In genomic region chr7:148856035-148856881, GRCh38 we compare ENCODE assay signal across 8 cellular contexts. TPM values are rescaled to one million over a fixed set of nuclear protein-coding genes. Genes with fewer than 3 reads are reported as not detected.
A peak's percentile ranks its signal among the peaks of the same experiment; 100 is the strongest.
DNase-seq lines count a peak whose midpoint lies in the region; ATAC-seq and TF ChIP-seq lines count a peak whose summit lies in the region.

No MANE protein-coding gene starts in this region.

- H3K9me3 Mint-ChIP-seq in activated B cell treated with CpG ODN at 0.5 μM for 24 hours: no peaks in the 10 kb centered on the region
- no peaks in the 10 kb centered on the region for H3K9me3 Mint-ChIP-seq in dendritic cell treated with granulocyte-macrophage colony-stimulating factor and Interleukin-4, amounts not matched to agents 40 ng/mL and 50 ng/mL, for 4 days
- no peaks in the 10 kb centered on the region for H3K9me3 Mint-ChIP-seq in naive thymus-derived CD4-positive, alpha-beta T cell

- no peak for TF ChIP-seq POLR2A in uterus (IDR thresholded peaks at IDR 0.05)

- no peak overlapping the region for H3K27ac Mint-ChIP-seq in activated B cell treated with CpG ODN at 0.5 μM for 24 hours
- peak overlapping the region; percentile 62 for H3K27ac Mint-ChIP-seq in dendritic cell treated with granulocyte-macrophage colony-stimulating factor and Interleukin-4, amounts not matched to agents 40 ng/mL and 50 ng/mL, for 4 days
- peak overlapping the region in 3 of 9 donors; percentile 11 to 61 (median 17) for H3K27ac Mint-ChIP-seq in naive thymus-derived CD4-positive, alpha-beta T cell

- H3K4me3 ChIP-seq in BJ (ENCODE audit: low read depth, low read length): no peak overlapping the region
- H3K4me3 ChIP-seq in naive thymus-derived CD4-positive, alpha-beta T cell (ENCODE audit: low read length): no peak overlapping the region
- no peak overlapping the region for H3K4me3 ChIP-seq in uterus

- H3K9me3 ChIP-seq in naive thymus-derived CD4-positive, alpha-beta T cell (ENCODE audit: control insufficient read depth in 2 of 3, low read length in 3 of 3): no peaks in the 10 kb centered on the region
- H3K9me3 ChIP-seq in uterus: no peaks in the 10 kb centered on the region

- H3K4me1 ChIP-seq in naive thymus-derived CD4-positive, alpha-beta T cell (ENCODE audit: control insufficient read depth in 2 of 2, insufficient read depth in 2 of 2, low read length in 2 of 2): peaks cover 3 to 5% of the 10 kb centered on the region in 2 donors
- no peaks in the 10 kb centered on the region for H3K4me1 ChIP-seq in uterus

- H3K27me3 Mint-ChIP-seq in activated B cell treated with CpG ODN at 0.5 μM for 24 hours: no peaks in the 10 kb centered on the region
- no peaks in the 10 kb centered on the region for H3K27me3 Mint-ChIP-seq in dendritic cell treated with granulocyte-macrophage colony-stimulating factor and Interleukin-4, amounts not matched to agents 40 ng/mL and 50 ng/mL, for 4 days
- H3K27me3 Mint-ChIP-seq in naive thymus-derived CD4-positive, alpha-beta T cell: no peaks in the 10 kb centered on the region

- POLR2A ChIA-PET in BJ (lab: Charles Lee) (no interaction called here), activated B cell treated with CpG ODN at 0.5 μM for 24 hours (lab: Charles Lee) (interaction anchor here (1.2 kb wide), 1 partner anchor 27 kb away, joined by 3 read pairs; no protein-coding TSS in a partner anchor)
- POLR2A ChIA-PET in naive thymus-derived CD4-positive, alpha-beta T cell (lab: Charles Lee): interaction anchor here (1.4 to 1.5 kb wide), 2 partner anchors 85 to 107 kb away, joined by 4 to 5 read pairs; no protein-coding TSS in a partner anchor

- peaks cover 11% of the 10 kb centered on the region for H3K4me1 Mint-ChIP-seq in activated B cell treated with CpG ODN at 0.5 μM for 24 hours
- H3K4me1 Mint-ChIP-seq in dendritic cell treated with granulocyte-macrophage colony-stimulating factor and Interleukin-4, amounts not matched to agents 40 ng/mL and 50 ng/mL, for 4 days (ENCODE audit: low read depth): peaks cover 31% of the 10 kb centered on the region
- peaks cover 8 to 46% (median 18%) of the 10 kb centered on the region in 7 donors for H3K4me1 Mint-ChIP-seq in naive thymus-derived CD4-positive, alpha-beta T cell

- ATAC-seq in GM19023 (IDR thresholded peaks at IDR 0.05; ENCODE audit: unreplicated experiment): peak; percentile 70
- ATAC-seq in HG03442 (IDR thresholded peaks at IDR 0.05; ENCODE audit: unreplicated experiment): peak; percentile 64
- peak; percentile 92 for ATAC-seq in activated B cell treated with CpG ODN at 0.5 μM for 24 hours (ENCODE audit: low read depth)
- ATAC-seq in naive thymus-derived CD4-positive, alpha-beta T cell: peak; percentile 90

- TF ChIP-seq CTCF in BJ (IDR thresholded peaks at IDR 0.05; ENCODE audit: insufficient read depth, low read depth, low read length): peak; percentile 70
- TF ChIP-seq CTCF in activated B cell treated with CpG ODN at 0.5 μM for 24 hours (IDR thresholded peaks at IDR 0.05): no peak
- TF ChIP-seq CTCF in uterus (IDR thresholded peaks at IDR 0.05): peak; percentile 29 to 48 (median 42)

- intact Hi-C loops in activated B cell treated with CpG ODN at 0.5 μM for 24 hours (cut with micrococcal nuclease): loop anchor here (1.0 to 5.0 kb wide), 5 partner anchors 29 to 236 kb away; partner anchors contain the start of genes EZH2 and ZNF786
- intact Hi-C loops in dendritic cell treated with granulocyte-macrophage colony-stimulating factor and Interleukin-4, amounts not matched to agents 40 ng/mL and 50 ng/mL, for 4 days (cut with micrococcal nuclease): loop anchor here (10.0 kb wide), 1 partner anchor 229 kb away; no protein-coding TSS in a partner anchor
- intact Hi-C loops in naive thymus-derived CD4-positive, alpha-beta T cell (cut with micrococcal nuclease): loop anchor here (1.0 to 5.0 kb wide), 8 partner anchors 27 to 354 kb away; partner anchors contain the start of genes EZH2 (in 1 of the 2) and ZNF786 (in 1 of the 2)
- intact Hi-C loops in uterus (cut with DNase I; ENCODE audit: low total_unique reads): no loop called here

- no peak for DNase-seq in BJ (ENCODE audit: low read depth)
- DNase-seq in activated B cell treated with CpG ODN at 0.5 μM for 24 hours: no peak
- peak in 7 of 9 donors; percentile 35 to 72 (median 66) for DNase-seq in naive thymus-derived CD4-positive, alpha-beta T cell
- peak in 1 of 2 donors; percentile 15 for DNase-seq in uterus
- no peak for DNase-seq in NOMO-1 (lab: John Stamatoyannopoulos, UW; ENCODE audit: unreplicated experiment in 2 of 2)

- no peak overlapping the region for H3K27ac ChIP-seq in naive thymus-derived CD4-positive, alpha-beta T cell (ENCODE audit: low read depth, low read length)
- H3K27ac ChIP-seq in uterus: no peak overlapping the region

- no peaks in the 10 kb centered on the region for H3K27me3 ChIP-seq in BJ (ENCODE audit: control insufficient read depth, insufficient read depth, low read length)
- H3K27me3 ChIP-seq in naive thymus-derived CD4-positive, alpha-beta T cell (ENCODE audit: control insufficient read depth in 2 of 2, insufficient read depth in 2 of 2, low read length in 2 of 2): no peaks in the 10 kb centered on the region
- no peaks in the 10 kb centered on the region for H3K27me3 ChIP-seq in uterus

- no peak overlapping the region for H3K4me3 Mint-ChIP-seq in activated B cell treated with CpG ODN at 0.5 μM for 24 hours
- H3K4me3 Mint-ChIP-seq in dendritic cell treated with granulocyte-macrophage colony-stimulating factor and Interleukin-4, amounts not matched to agents 40 ng/mL and 50 ng/mL, for 4 days: peak overlapping the region; percentile 54
- H3K4me3 Mint-ChIP-seq in naive thymus-derived CD4-positive, alpha-beta T cell: peak overlapping the region in 1 of 10 donors; percentile 26

- no peaks in the 10 kb centered on the region for H3K36me3 ChIP-seq in BJ (ENCODE audit: control insufficient read depth, insufficient read depth, low read length)
- H3K36me3 ChIP-seq in naive thymus-derived CD4-positive, alpha-beta T cell (ENCODE audit: control insufficient read depth in 2 of 3, insufficient read depth in 3 of 3, low read length in 3 of 3): no peaks in the 10 kb centered on the region
- H3K36me3 ChIP-seq in uterus: no peaks in the 10 kb centered on the region

- CTCF ChIA-PET in BJ (lab: Yijun Ruan, JAX) (interaction anchor here (0.5 to 2.0 kb wide), 17 partner anchors 10 to 281 kb away, joined by 3 to 12 read pairs (median 4); partner anchors contain the start of gene CUL1), activated B cell treated with CpG ODN at 0.5 μM for 24 hours (lab: Charles Lee) (interaction anchor here (0.6 to 2.4 kb wide), 11 partner anchors 10 to 160 kb away, joined by 3 to 22 read pairs (median 3); partner anchors contain the start of gene EZH2)
- CTCF ChIA-PET in naive thymus-derived CD4-positive, alpha-beta T cell (lab: Charles Lee): interaction anchor here (0.6 to 2.2 kb wide), 23 partner anchors 9 to 190 kb away, joined by 3 to 13 read pairs (median 4); no protein-coding TSS in a partner anchor

- no peaks in the 10 kb centered on the region for H3K36me3 Mint-ChIP-seq in activated B cell treated with CpG ODN at 0.5 μM for 24 hours (ENCODE audit: low read depth)
- H3K36me3 Mint-ChIP-seq in dendritic cell treated with granulocyte-macrophage colony-stimulating factor and Interleukin-4, amounts not matched to agents 40 ng/mL and 50 ng/mL, for 4 days (ENCODE audit: low read depth): no peaks in the 10 kb centered on the region
- H3K36me3 Mint-ChIP-seq in naive thymus-derived CD4-positive, alpha-beta T cell: peaks cover 0 to 10% (median 0%) of the 10 kb centered on the region in 5 donors

RNA-seq across cellular contexts. Expression of gene EZH2, which starts 27.8 kb away (rescaled TPM):
- polyA plus RNA-seq in BJ (2011; rRNA removed): 11.0 and 15.3 TPM in 2 replicates
- 6.1 and 7.1 TPM in 2 replicates for polyA minus RNA-seq in BJ (2011; rRNA and poly(A)+ RNA removed)
- total RNA-seq in activated B cell treated with CpG ODN at 0.5 μM for 24 hours (17.6 and 19.6 TPM in 2 replicates), uterus (10 to 100 TPM in 1 of 4 donors, 1 to 10 TPM in 3; 1.2 to 35.3 (median 2.1) TPM)
- total RNA-seq in naive thymus-derived CD4-positive, alpha-beta T cell: 10 to 100 TPM in 3 of 5 experiments, 1 to 10 TPM in 2; 7.2 to 73.3 (median 18.9) TPM
- 1 to 10 TPM; 2.2 to 2.4 TPM for polyA plus RNA-seq in naive thymus-derived CD4-positive, alpha-beta T cell

Comparison
In these comparisons a context has a peak if more than half of its experiments do, and no peak if none do; other contexts are left out.
1. DNase-seq: peak in naive thymus-derived CD4-positive, alpha-beta T cell (7 of 9); none in BJ (single experiment), activated B cell treated with CpG ODN at 0.5 μM for 24 hours (single experiment) and NOMO-1 (0 of 2).
2. Peak in every context shown above with its lines, with median percentiles within 50 percentile points of each other: ATAC-seq.